Comparison of ENCODE assay signal across 13 cellular contexts in the genomic region with DNA sequence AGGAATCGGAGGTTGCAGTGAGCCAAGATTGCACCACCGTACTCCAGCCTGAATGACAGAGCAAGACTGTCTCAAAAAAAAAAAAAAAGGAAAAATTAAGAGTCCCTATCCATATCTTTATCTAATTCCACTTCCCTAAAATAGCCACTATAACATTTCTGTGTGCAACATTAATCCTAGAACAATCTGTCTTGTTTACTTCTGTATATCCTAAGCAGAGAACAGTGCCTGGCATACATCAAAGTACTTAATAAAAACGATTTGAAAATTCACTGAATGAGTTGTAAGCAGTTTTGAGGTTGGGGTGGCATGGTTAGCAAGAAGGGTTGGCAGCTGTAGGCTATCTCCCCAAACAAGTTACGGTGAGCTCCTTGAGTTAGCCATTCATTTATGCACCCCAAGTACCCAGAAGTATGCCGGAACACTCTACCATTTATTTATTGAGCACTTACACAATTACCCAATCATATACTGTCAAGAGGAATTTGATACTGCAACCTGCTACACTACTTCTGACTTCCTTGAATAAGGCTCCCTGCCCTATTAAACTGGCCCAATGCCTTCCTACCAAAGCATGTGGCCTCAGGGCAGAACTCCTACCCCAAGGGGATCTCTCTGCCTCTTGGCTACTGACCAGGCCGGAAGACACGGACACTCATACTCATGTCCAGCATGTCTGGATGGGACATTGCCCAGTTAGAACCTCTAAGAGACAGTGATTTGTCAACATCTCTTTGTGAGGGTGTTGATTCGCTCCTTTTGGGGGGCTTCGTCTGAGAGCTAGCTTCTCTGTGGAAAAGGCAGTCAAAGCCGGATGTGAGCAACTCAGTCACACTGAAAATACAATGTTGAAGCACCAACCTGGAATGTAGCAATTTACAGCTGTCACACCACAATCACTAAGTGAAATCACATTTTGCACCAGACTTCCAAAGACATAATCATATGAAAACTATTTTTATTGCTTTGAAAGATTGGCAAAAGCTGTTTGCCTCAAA. TPM values are rescaled to one million over a fixed set of nuclear protein-coding genes. Genes with fewer than 3 reads are reported as not detected.
DNase-seq lines count a peak whose midpoint lies in the region; ATAC-seq, FAIRE-seq and TF ChIP-seq lines count a peak whose summit lies in the region.
"Had no signal": no experiment of that assay in that cellular context is flagged by ENCODE, and none has a peak within 500 bp of the region (broad histone marks: within the 10 kb centered on the region; RNA-seq: fewer than 3 reads in every experiment).

No MANE protein-coding gene starts in this region.

- no peaks in the 10 kb centered on the region for H3K9me1 ChIP-seq in keratinocyte (ENCODE audit: control insufficient read depth, extremely low read depth, insufficient read depth, low read length)

- H4K20me1 ChIP-seq in keratinocyte (ENCODE audit: control insufficient read depth, extremely low read depth, insufficient read depth, low read length), result no peaks in the 10 kb centered on the region

- H3K27ac Mint-ChIP-seq in activated T-helper 2 cell treated with anti-CD3 and anti-CD28 coated beads, Interferon-gamma antibody, Interleukin-2, Interleukin-4, amounts not matched to agents 10 μg/mL and 5 μg/mL and 100 μg/mL, durations not matched to agents 14 hours and 24 hours and 36 hours, result no peak overlapping the region
- H3K27ac Mint-ChIP-seq: activated naive CD8-positive, alpha-beta T cell treated with anti-CD3 and anti-CD28 coated beads, Interleukin-2, amount 50 U/mL, for 24 hours had no signal

- dilution Hi-C loops in keratinocyte (cut with MboI; ENCODE audit: extremely low pct_ligation_motif_present, low sequenced_read_pairs), result no loop called here

- H3K9me3 Mint-ChIP-seq in activated T-helper 2 cell treated with anti-CD3 and anti-CD28 coated beads, Interferon-gamma antibody, Interleukin-2, Interleukin-4, amounts not matched to agents 10 μg/mL and 5 μg/mL and 100 μg/mL, durations not matched to agents 14 hours and 24 hours and 36 hours, result no peaks in the 10 kb centered on the region
- H3K9me3 Mint-ChIP-seq: activated naive CD8-positive, alpha-beta T cell treated with anti-CD3 and anti-CD28 coated beads, Interleukin-2, amount 50 U/mL, for 24 hours had no signal

- POLR2A ChIA-PET in AG04449 (lab: Yijun Ruan, JAX), result interaction anchor here (0.8 to 1.6 kb wide), 3 partner anchors 54 to 129 kb away, joined by 3 to 8 read pairs (median 4); a partner anchor contains a TSS

- no peak overlapping the region for H3K9ac ChIP-seq in keratinocyte (ENCODE audit: control insufficient read depth, extremely low read depth, insufficient read depth, low read length)

- FAIRE-seq in keratinocyte (lab: Jason Lieb, UNC), result peak; percentile 55

- H3K27me3 ChIP-seq in keratinocyte (ENCODE audit: control insufficient read depth, extremely low read depth, insufficient read depth, low read length), result no peaks in the 10 kb centered on the region

- peak overlapping the region; percentile 26 for H3K4me3 ChIP-seq in AG04449 (ENCODE audit: low read depth, low read length)
- H3K4me3 ChIP-seq in keratinocyte (ENCODE audit: control insufficient read depth in 2 of 3, extremely low read depth in 1 of 3, insufficient read depth in 2 of 3, low read depth in 1 of 3, low read length in 3 of 3), result no peak overlapping the region

- no peaks in the 10 kb centered on the region for H3K9me3 ChIP-seq in keratinocyte (ENCODE audit: control insufficient read depth, low read depth, low read length)

- no peaks in the 10 kb centered on the region for H3K36me3 ChIP-seq in keratinocyte (ENCODE audit: control insufficient read depth in 2 of 2, extremely low read depth in 1 of 2, insufficient read depth in 2 of 2, low read length in 2 of 2)

- H3K4me1 ChIP-seq in keratinocyte (ENCODE audit: control insufficient read depth, extremely low read depth, insufficient read depth, low read length), result peaks cover 8% of the 10 kb centered on the region

- peaks cover 3% of the 10 kb centered on the region for H3K4me1 Mint-ChIP-seq in activated T-helper 2 cell treated with anti-CD3 and anti-CD28 coated beads, Interferon-gamma antibody, Interleukin-2, Interleukin-4, amounts not matched to agents 10 μg/mL and 5 μg/mL and 100 μg/mL, durations not matched to agents 14 hours and 24 hours and 36 hours (ENCODE audit: low read depth)

- no peak for TF ChIP-seq CTCF in AG04449 (IDR thresholded peaks at IDR 0.05; ENCODE audit: insufficient read depth, low read length, missing control alignments)
- no peak for TF ChIP-seq CTCF in keratinocyte (optimal IDR thresholded peaks at IDR 0.05 in 1 of 3, IDR thresholded peaks at IDR 0.05 in 1 of 3, conservative IDR thresholded peaks at IDR 0.05 in 1 of 3; ENCODE audit: extremely low read depth in 1 of 3, insufficient read depth in 2 of 3, low read length in 3 of 3)

- H3K79me2 ChIP-seq in keratinocyte (ENCODE audit: control insufficient read depth, insufficient read depth, low read length), result no peaks in the 10 kb centered on the region

- peak overlapping the region; percentile 25 for H3K4me2 ChIP-seq in keratinocyte (ENCODE audit: control insufficient read depth, extremely low read depth, insufficient read depth, low read depth, low read length)

- CTCF ChIA-PET in AG04449 (lab: Yijun Ruan, JAX), result interaction anchor here (1.5 to 1.8 kb wide), 2 partner anchors 16 to 34 kb away, joined by 4 to 7 read pairs; a partner anchor contains a TSS

- H3K27ac ChIP-seq in keratinocyte (ENCODE audit: control insufficient read depth, insufficient read depth, low read length), result no peak overlapping the region
- H3K27ac ChIP-seq: VCaP had no signal

- peak; percentile 73 for DNase-seq in AG04449 (ENCODE audit: low read depth, low spot score)
- peak; percentile 72 for DNase-seq in HS-27A (ENCODE audit: low read depth)
- peak; percentile 51 for DNase-seq in amniotic epithelial cell (ENCODE audit: low read depth)
- DNase-seq in keratinocyte (ENCODE audit: low read depth, low spot score), result no peak
- no peak for DNase-seq in NCI-H1105 treated with DMSO at 0.1 percent for 48 hours (lab: John Stamatoyannopoulos, UW)
- DNase-seq in activated T-helper 2 cell treated with anti-CD3 and anti-CD28 coated beads, Interferon-gamma antibody, Interleukin-2, Interleukin-4, amounts not matched to agents 10 μg/mL and 5 μg/mL and 100 μg/mL, durations not matched to agents 14 hours and 24 hours and 36 hours (ENCODE audit: low spot score), result no peak
- DNase-seq: activated naive CD8-positive, alpha-beta T cell treated with anti-CD3 and anti-CD28 coated beads, Interleukin-2, amount 50 U/mL, for 24 hours; DMS153; NCI-H146 had no signal

- H2AFZ ChIP-seq in keratinocyte (ENCODE audit: control insufficient read depth, low read length), result peak overlapping the region; percentile 50

- intact Hi-C loops in activated T-helper 2 cell treated with anti-CD3 and anti-CD28 coated beads, Interferon-gamma antibody, Interleukin-2, Interleukin-4, amounts not matched to agents 10 μg/mL and 5 μg/mL and 100 μg/mL, durations not matched to agents 14 hours and 24 hours and 36 hours (cut with micrococcal nuclease), result no loop called here

- no peak overlapping the region for H3K4me3 Mint-ChIP-seq in activated T-helper 2 cell treated with anti-CD3 and anti-CD28 coated beads, Interferon-gamma antibody, Interleukin-2, Interleukin-4, amounts not matched to agents 10 μg/mL and 5 μg/mL and 100 μg/mL, durations not matched to agents 14 hours and 24 hours and 36 hours (ENCODE audit: low read depth)
- H3K4me3 Mint-ChIP-seq: activated naive CD8-positive, alpha-beta T cell treated with anti-CD3 and anti-CD28 coated beads, Interleukin-2, amount 50 U/mL, for 24 hours had no signal

- peaks cover 3% of the 10 kb centered on the region for H3K27me3 Mint-ChIP-seq in activated T-helper 2 cell treated with anti-CD3 and anti-CD28 coated beads, Interferon-gamma antibody, Interleukin-2, Interleukin-4, amounts not matched to agents 10 μg/mL and 5 μg/mL and 100 μg/mL, durations not matched to agents 14 hours and 24 hours and 36 hours (ENCODE audit: low read depth)
- H3K27me3 Mint-ChIP-seq: activated naive CD8-positive, alpha-beta T cell treated with anti-CD3 and anti-CD28 coated beads, Interleukin-2, amount 50 U/mL, for 24 hours had no signal

- H3K36me3 Mint-ChIP-seq in activated T-helper 2 cell treated with anti-CD3 and anti-CD28 coated beads, Interferon-gamma antibody, Interleukin-2, Interleukin-4, amounts not matched to agents 10 μg/mL and 5 μg/mL and 100 μg/mL, durations not matched to agents 14 hours and 24 hours and 36 hours (ENCODE audit: low read depth), result no peaks in the 10 kb centered on the region

- ATAC-seq in HG02852 (IDR thresholded peaks at IDR 0.05; ENCODE audit: unreplicated experiment), result no peak
- ATAC-seq in GM18909 (IDR thresholded peaks at IDR 0.05; ENCODE audit: poor library complexity, unreplicated experiment), result no peak
- ATAC-seq: activated naive CD8-positive, alpha-beta T cell treated with anti-CD3 and anti-CD28 coated beads, Interleukin-2, amount 50 U/mL, for 24 hours; left lobe of liver had no signal

RNA-seq across cellular contexts. Expression of a gene that starts 16.3 kb away (rescaled TPM):
- polyA plus RNA-seq in keratinocyte, result 41.6 to 69.3 TPM (median 53.6 TPM) in 3 replicates
- polyA plus RNA-seq in keratinocyte (2011; ENCODE audit: low read depth), result 32.5 TPM
- 13.7 and 26.0 TPM in 2 replicates for polyA plus RNA-seq in keratinocyte (2011; cell fraction: cytosol; rRNA removed)
- polyA plus RNA-seq in keratinocyte (2011; cell fraction: nucleus; rRNA removed), result 97.1 and 111 TPM in 2 replicates
- polyA plus RNA-seq in keratinocyte (2012; ENCODE audit: low replicate concordance), result 27.8 and 44.0 TPM in 2 replicates
- polyA minus RNA-seq in keratinocyte, result 18.0 to 43.5 TPM (median 29.1 TPM) in 3 replicates
- polyA minus RNA-seq in keratinocyte (2011; cell fraction: cytosol; rRNA and poly(A)+ RNA removed), result 28.2 TPM
- 95.4 and 102 TPM in 2 replicates for polyA minus RNA-seq in keratinocyte (2011; cell fraction: nucleus; rRNA and poly(A)+ RNA removed)
- total RNA-seq in activated T-helper 2 cell treated with anti-CD3 and anti-CD28 coated beads, Interferon-gamma antibody, Interleukin-2, Interleukin-4, amounts not matched to agents 10 μg/mL and 5 μg/mL and 100 μg/mL, durations not matched to agents 14 hours and 24 hours and 36 hours, result 29.8 and 31.9 TPM in 2 replicates

RNA-seq across cellular contexts. Expression of a gene that starts 53.8 kb away (rescaled TPM):
- 57.1 to 115 TPM (median 75.2 TPM) in 3 replicates for polyA plus RNA-seq in keratinocyte
- 92.0 TPM for polyA plus RNA-seq in keratinocyte (2011; ENCODE audit: low read depth)
- 49.1 and 96.5 TPM in 2 replicates for polyA plus RNA-seq in keratinocyte (2011; cell fraction: cytosol; rRNA removed)
- 61.1 and 79.3 TPM in 2 replicates for polyA plus RNA-seq in keratinocyte (2011; cell fraction: nucleus; rRNA removed)
- polyA plus RNA-seq in keratinocyte (2012; ENCODE audit: low replicate concordance), result 55.4 and 89.4 TPM in 2 replicates
- 29.5 to 242 TPM (median 95.9 TPM) in 3 replicates for polyA minus RNA-seq in keratinocyte
- 153 TPM for polyA minus RNA-seq in keratinocyte (2011; cell fraction: cytosol; rRNA and poly(A)+ RNA removed)
- polyA minus RNA-seq in keratinocyte (2011; cell fraction: nucleus; rRNA and poly(A)+ RNA removed), result 79.2 and 176 TPM in 2 replicates
- total RNA-seq in activated T-helper 2 cell treated with anti-CD3 and anti-CD28 coated beads, Interferon-gamma antibody, Interleukin-2, Interleukin-4, amounts not matched to agents 10 μg/mL and 5 μg/mL and 100 μg/mL, durations not matched to agents 14 hours and 24 hours and 36 hours, result 143 and 155 TPM in 2 replicates

Comparison
In these comparisons a context has a peak if more than half of its experiments do, and no peak if none do; other contexts are left out.
1. DNase-seq: peak in AG04449 (single experiment), HS-27A (single experiment) and amniotic epithelial cell (single experiment); none in keratinocyte (single experiment), NCI-H1105 treated with DMSO at 0.1 percent for 48 hours (single experiment) and activated T-helper 2 cell treated with anti-CD3 and anti-CD28 coated beads, Interferon-gamma antibody, Interleukin-2, Interleukin-4, amounts not matched to agents 10 μg/mL and 5 μg/mL and 100 μg/mL, durations not matched to agents 14 hours and 24 hours and 36 hours (single experiment).